38 cellular contexts compared by ENCODE assay signal in genomic region chr16:84247341-84247740, GRCh38. TPM values are rescaled to one million over a fixed set of nuclear protein-coding genes. Genes with fewer than 3 reads are reported as not detected.
"Had no signal": no experiment of that assay in that cellular context is flagged by ENCODE, and none has a peak within 500 bp of the region (broad histone marks: within the 10 kb centered on the region; RNA-seq: fewer than 3 reads in every experiment).

No MANE protein-coding gene starts in this region.

- H3K27me3 ChIP-seq: pancreas had no signal

- H3K27ac ChIP-seq: brain microvascular endothelial cell, gastroesophageal sphincter, heart left ventricle, neutrophil, pancreas, prostate gland, thoracic aorta, uterus had no signal

- H3K27ac Mint-ChIP-seq: activated naive CD4-positive, alpha-beta T cell treated with anti-CD3 and anti-CD28 coated beads for 36 hours; activated naive CD8-positive, alpha-beta T cell treated with anti-CD3 and anti-CD28 coated beads for 36 hours; activated T-helper 1 cell treated with anti-CD3 and anti-CD28 coated beads, Interleukin-12 subunit alpha, Interleukin-12 subunit beta, Interleukin-2, Interleukin-4 antibody, amounts not matched to agents 30 ng/mL and 10 ng/mL and 1 ng/mL, durations not matched to agents 14 hours and 24 hours and 36 hours; effector memory CD8-positive, alpha-beta T cell; immature natural killer cell; nephron progenitor cell; stimulated activated effector memory CD8-positive, alpha-beta T cell treated with anti-CD3 and anti-CD28 coated beads, Interleukin-12 subunit alpha, Interleukin-12 subunit beta, amount 100 ng/mL, for 72 hours; stimulated activated naive CD8-positive, alpha-beta T cell treated with anti-CD3 and anti-CD28 coated beads, Interleukin-15, Interleukin-2, amounts not matched to agents 100 ng/mL and 50 ng/mL, for 24 hours had no signal

- H3K36me3 Mint-ChIP-seq: activated naive CD8-positive, alpha-beta T cell treated with anti-CD3 and anti-CD28 coated beads for 36 hours; immature natural killer cell; stimulated activated effector memory CD8-positive, alpha-beta T cell treated with anti-CD3 and anti-CD28 coated beads, Interleukin-12 subunit alpha, Interleukin-12 subunit beta, amount 100 ng/mL, for 72 hours had no signal

- H3K9me3 Mint-ChIP-seq: activated naive CD8-positive, alpha-beta T cell treated with anti-CD3 and anti-CD28 coated beads for 36 hours; activated T-helper 1 cell treated with anti-CD3 and anti-CD28 coated beads, Interleukin-12 subunit alpha, Interleukin-12 subunit beta, Interleukin-2, Interleukin-4 antibody, amounts not matched to agents 30 ng/mL and 10 ng/mL and 1 ng/mL, durations not matched to agents 14 hours and 24 hours and 36 hours; effector memory CD8-positive, alpha-beta T cell; immature natural killer cell; stimulated activated effector memory CD8-positive, alpha-beta T cell treated with anti-CD3 and anti-CD28 coated beads, Interleukin-12 subunit alpha, Interleukin-12 subunit beta, amount 100 ng/mL, for 72 hours; stimulated activated naive CD8-positive, alpha-beta T cell treated with anti-CD3 and anti-CD28 coated beads, Interleukin-15, Interleukin-2, amounts not matched to agents 100 ng/mL and 50 ng/mL, for 24 hours had no signal

- ATAC-seq: effector memory CD8-positive, alpha-beta T cell; gastroesophageal sphincter; heart left ventricle; left colon; sciatic nerve; stimulated activated effector memory CD8-positive, alpha-beta T cell treated with anti-CD3 and anti-CD28 coated beads, Interleukin-12 subunit alpha, Interleukin-12 subunit beta, amount 100 ng/mL, for 72 hours had no signal

- H3K4me3 Mint-ChIP-seq: activated naive CD4-positive, alpha-beta T cell treated with anti-CD3 and anti-CD28 coated beads for 36 hours; activated naive CD8-positive, alpha-beta T cell treated with anti-CD3 and anti-CD28 coated beads for 36 hours; activated T-helper 1 cell treated with anti-CD3 and anti-CD28 coated beads, Interleukin-12 subunit alpha, Interleukin-12 subunit beta, Interleukin-2, Interleukin-4 antibody, amounts not matched to agents 30 ng/mL and 10 ng/mL and 1 ng/mL, durations not matched to agents 14 hours and 24 hours and 36 hours; effector memory CD8-positive, alpha-beta T cell; immature natural killer cell; nephron progenitor cell; stimulated activated effector memory CD8-positive, alpha-beta T cell treated with anti-CD3 and anti-CD28 coated beads, Interleukin-12 subunit alpha, Interleukin-12 subunit beta, amount 100 ng/mL, for 72 hours; stimulated activated naive CD8-positive, alpha-beta T cell treated with anti-CD3 and anti-CD28 coated beads, Interleukin-15, Interleukin-2, amounts not matched to agents 100 ng/mL and 50 ng/mL, for 24 hours had no signal

- H3K4me1 ChIP-seq: gastroesophageal sphincter, heart left ventricle, pancreas, prostate gland, uterus had no signal

- H3K9me3 ChIP-seq: heart left ventricle, neutrophil, pancreas, prostate gland, thoracic aorta, uterus had no signal

- H3K4me3 ChIP-seq: gastroesophageal sphincter, heart left ventricle, pancreas, prostate gland, thoracic aorta, uterus had no signal

- H3K36me3 ChIP-seq: brain microvascular endothelial cell, gastroesophageal sphincter, heart left ventricle, neutrophil, pancreas, prostate gland, thoracic aorta, uterus had no signal

- DNase-seq: activated CD4-positive, alpha-beta T cell treated with anti-CD3 and anti-CD28 coated beads for 4 hours; activated CD4-positive, alpha-beta T cell treated with anti-CD3 and anti-CD28 coated beads, Interleukin-2, amount 50 U/mL, for 4 hours; activated CD8-positive, alpha-beta memory T cell treated with anti-CD3 and anti-CD28 coated beads for 24 hours; activated effector memory CD4-positive, alpha-beta T cell treated with anti-CD3 and anti-CD28 coated beads, Interleukin-2, amount 50 U/mL, for 16 hours; activated naive CD4-positive, alpha-beta T cell treated with anti-CD3 and anti-CD28 coated beads for 36 hours; activated naive CD8-positive, alpha-beta T cell treated with anti-CD3 and anti-CD28 coated beads for 36 hours; activated T-cell treated with anti-CD3 and anti-CD28 coated beads, Interleukin-2, amount 50 U/mL, for 1 hour; brain microvascular endothelial cell; cortex of kidney; effector memory CD8-positive, alpha-beta T cell; erythroblast; heart left ventricle; hypothalamus; immature natural killer cell; left colon; nephron progenitor cell; pancreas; retina; small intestine; stimulated activated CD4-positive, alpha-beta T cell treated with anti-CD3 and anti-CD28 coated beads, Interleukin-4, amount 100 ng/mL, for 24 hours; uterus had no signal

- H3K4me1 Mint-ChIP-seq: activated naive CD8-positive, alpha-beta T cell treated with anti-CD3 and anti-CD28 coated beads for 36 hours; immature natural killer cell; stimulated activated effector memory CD8-positive, alpha-beta T cell treated with anti-CD3 and anti-CD28 coated beads, Interleukin-12 subunit alpha, Interleukin-12 subunit beta, amount 100 ng/mL, for 72 hours had no signal

RNA-seq across cellular contexts. Expression of gene KCNG4, which starts 7.5 kb away (rescaled TPM):
- total RNA-seq: activated naive CD4-positive, alpha-beta T cell treated with anti-CD3 and anti-CD28 coated beads for 36 hours; activated naive CD8-positive, alpha-beta T cell treated with anti-CD3 and anti-CD28 coated beads for 36 hours; activated T-helper 1 cell treated with anti-CD3 and anti-CD28 coated beads, Interleukin-12 subunit alpha, Interleukin-12 subunit beta, Interleukin-2, Interleukin-4 antibody, amounts not matched to agents 30 ng/mL and 10 ng/mL and 1 ng/mL, durations not matched to agents 14 hours and 24 hours and 36 hours; astrocyte; cardiac septum; cerebellum; gastroesophageal sphincter; heart left ventricle; kidney; left colon; liver; mammary epithelial cell; mucosa of gallbladder; pancreas; prostate gland; sciatic nerve; subcutaneous adipose tissue; T-helper 2 cell treated with Interferon-gamma antibody and Interleukin-4, amounts not matched to agents 100 ng/mL and 5 ng/mL, for 36 hours; thoracic aorta; uterus had no signal
- polyA plus RNA-seq: heart left ventricle, immature natural killer cell, liver, mammary epithelial cell, small intestine had no signal

RNA-seq across cellular contexts. Expression of gene WFDC1, which starts 47.3 kb away (rescaled TPM):
- total RNA-seq: activated naive CD4-positive, alpha-beta T cell treated with anti-CD3 and anti-CD28 coated beads for 36 hours; activated naive CD8-positive, alpha-beta T cell treated with anti-CD3 and anti-CD28 coated beads for 36 hours; activated T-helper 1 cell treated with anti-CD3 and anti-CD28 coated beads, Interleukin-12 subunit alpha, Interleukin-12 subunit beta, Interleukin-2, Interleukin-4 antibody, amounts not matched to agents 30 ng/mL and 10 ng/mL and 1 ng/mL, durations not matched to agents 14 hours and 24 hours and 36 hours; mammary epithelial cell; T-helper 2 cell treated with Interferon-gamma antibody and Interleukin-4, amounts not matched to agents 100 ng/mL and 5 ng/mL, for 36 hours had no signal
- polyA plus RNA-seq: immature natural killer cell, mammary epithelial cell had no signal

RNA-seq across cellular contexts. Expression of gene ADAD2, which starts 56.4 kb away (rescaled TPM):
- total RNA-seq: activated T-helper 1 cell treated with anti-CD3 and anti-CD28 coated beads, Interleukin-12 subunit alpha, Interleukin-12 subunit beta, Interleukin-2, Interleukin-4 antibody, amounts not matched to agents 30 ng/mL and 10 ng/mL and 1 ng/mL, durations not matched to agents 14 hours and 24 hours and 36 hours; astrocyte; cerebellum; sciatic nerve; T-helper 2 cell treated with Interferon-gamma antibody and Interleukin-4, amounts not matched to agents 100 ng/mL and 5 ng/mL, for 36 hours; thoracic aorta had no signal
- polyA plus RNA-seq: mammary epithelial cell had no signal
